In genomic region chr21:44950016-44950326, GRCh38 we compare ENCODE assay signal across 14 cellular contexts. TPM values are rescaled to one million over a fixed set of nuclear protein-coding genes. Genes with fewer than 3 reads are reported as not detected.
DNase-seq lines count a peak whose midpoint lies in the region; ATAC-seq and TF ChIP-seq lines count a peak whose summit lies in the region.
"Had no signal": no experiment of that assay in that cellular context is flagged by ENCODE, and none has a peak within 500 bp of the region (broad histone marks: within the 10 kb centered on the region; RNA-seq: fewer than 3 reads in every experiment).

No MANE protein-coding gene starts in this region.

- POLR2A ChIA-PET in CD4-positive, alpha-beta T cell (lab: Charles Lee): interaction anchor here (1.1 to 1.2 kb wide), 2 partner anchors 15 to 179 kb away, joined by 3 read pairs; no protein-coding TSS in a partner anchor

- no peak overlapping the region for H3K4me3 Mint-ChIP-seq in CD4-positive, alpha-beta T cell
- no peak overlapping the region for H3K4me3 Mint-ChIP-seq in endodermal cell
- H3K4me3 Mint-ChIP-seq: activated naive CD8-positive, alpha-beta T cell treated with anti-CD3 and anti-CD28 coated beads, Interleukin-2, amount 50 U/mL, for 24 hours; activated T-cell treated with anti-CD3 and anti-CD28 coated beads, Interleukin-2, amount 50 U/mL, for 72 hours had no signal

- H3K4me1 Mint-ChIP-seq in CD4-positive, alpha-beta T cell (ENCODE audit: low read depth): peaks cover 5% of the 10 kb centered on the region
- H3K4me1 Mint-ChIP-seq in endodermal cell: no peaks in the 10 kb centered on the region

- no peak for ATAC-seq in CD4-positive, alpha-beta T cell (ENCODE audit: poor library complexity)

- H3K36me3 ChIP-seq in skeletal muscle tissue (ENCODE audit: control insufficient read depth in 3 of 3, insufficient read depth in 3 of 3, low read length in 3 of 3) (peaks cover 4 to 8% (median 5%) of the 10 kb centered on the region in 3 donors), endodermal cell (ENCODE audit: control insufficient read depth, insufficient read depth, low read length) (peaks cover 17% of the 10 kb centered on the region)

- WGBS in endodermal cell (ENCODE audit: insufficient coverage in 1 of 2, insufficient read length in 1 of 2), 2 experiments: 17 to 59% methylated on average over 1 of the region's 1 CpG

- peaks cover 34% of the 10 kb centered on the region for H3K36me3 Mint-ChIP-seq in CD4-positive, alpha-beta T cell (ENCODE audit: low read depth)
- H3K36me3 Mint-ChIP-seq in endodermal cell (ENCODE audit: low read depth): peaks cover 11% of the 10 kb centered on the region

- no peaks in the 10 kb centered on the region for H3K9me3 ChIP-seq in CD4-positive, alpha-beta T cell (ENCODE audit: control insufficient read depth, low read length)
- H3K9me3 ChIP-seq in skeletal muscle tissue (ENCODE audit: control insufficient read depth in 3 of 3, low read length in 3 of 3): no peaks in the 10 kb centered on the region
- no peaks in the 10 kb centered on the region for H3K9me3 ChIP-seq in endodermal cell (ENCODE audit: control insufficient read depth, low read length)
- H3K9me3 ChIP-seq: HAP-1 had no signal

- H3K9ac ChIP-seq in skeletal muscle tissue (ENCODE audit: low read depth in 1 of 3, low read length in 3 of 3) (no peak overlapping the region), endodermal cell (ENCODE audit: extremely low read depth, low read length, poor library complexity, severe bottlenecking) (no peak overlapping the region)

- intact Hi-C loops in CD4-positive, alpha-beta T cell (cut with DNase I, micrococcal nuclease): loop anchor here in 1 of 2 experiments (10.0 kb wide), 1 partner anchor 495 kb away; no protein-coding TSS in a partner anchor

- H3K27ac Mint-ChIP-seq in CD4-positive, alpha-beta T cell: no peak overlapping the region
- H3K27ac Mint-ChIP-seq in endodermal cell: no peak overlapping the region
- H3K27ac Mint-ChIP-seq: activated naive CD8-positive, alpha-beta T cell treated with anti-CD3 and anti-CD28 coated beads, Interleukin-2, amount 50 U/mL, for 24 hours; activated T-cell treated with anti-CD3 and anti-CD28 coated beads, Interleukin-2, amount 50 U/mL, for 72 hours had no signal

- H3K27me3 Mint-ChIP-seq in CD4-positive, alpha-beta T cell: no peaks in the 10 kb centered on the region
- no peaks in the 10 kb centered on the region for H3K27me3 Mint-ChIP-seq in endodermal cell (ENCODE audit: insufficient read depth)
- H3K27me3 Mint-ChIP-seq: activated naive CD8-positive, alpha-beta T cell treated with anti-CD3 and anti-CD28 coated beads, Interleukin-2, amount 50 U/mL, for 24 hours had no signal

- no peaks in the 10 kb centered on the region for H3K9me3 Mint-ChIP-seq in CD4-positive, alpha-beta T cell
- H3K9me3 Mint-ChIP-seq in endodermal cell: no peaks in the 10 kb centered on the region
- H3K9me3 Mint-ChIP-seq: activated naive CD8-positive, alpha-beta T cell treated with anti-CD3 and anti-CD28 coated beads, Interleukin-2, amount 50 U/mL, for 24 hours; activated T-cell treated with anti-CD3 and anti-CD28 coated beads, Interleukin-2, amount 50 U/mL, for 72 hours had no signal

- CTCF ChIA-PET in CD4-positive, alpha-beta T cell (lab: Charles Lee): interaction anchor here (0.7 to 1.4 kb wide), 10 partner anchors 9 to 261 kb away, joined by 3 to 35 read pairs (median 4); no protein-coding TSS in a partner anchor

- H3K27ac ChIP-seq in CD4-positive, alpha-beta T cell (ENCODE audit: low read depth, low read length): no peak overlapping the region
- H3K27ac ChIP-seq in coronary artery (peak overlapping the region; percentile 91 to 92), skeletal muscle tissue (ENCODE audit: low read depth, low read length) (peak overlapping the region; percentile 7), endodermal cell (ENCODE audit: low read depth, low read length) (no peak overlapping the region)

- no peaks in the 10 kb centered on the region for H3K27me3 ChIP-seq in CD4-positive, alpha-beta T cell (ENCODE audit: control insufficient read depth, insufficient read depth, low read length)
- H3K27me3 ChIP-seq in skeletal muscle tissue (ENCODE audit: control insufficient read depth in 3 of 3, insufficient read depth in 3 of 3, low read length in 3 of 3) (no peaks in the 10 kb centered on the region), endodermal cell (ENCODE audit: control insufficient read depth, insufficient read depth, low read length, poor library complexity, severe bottlenecking) (no peaks in the 10 kb centered on the region)

- TF ChIP-seq CTCF in CD4-positive, alpha-beta T cell (IDR thresholded peaks at IDR 0.05): peak; percentile 65
- 0 out of 2 replicates have a peak, but pooled peaks have one; percentile 9 for TF ChIP-seq CTCF in LNCAP (IDR thresholded peaks at IDR 0.05)
- no peak for TF ChIP-seq CTCF in coronary artery (IDR thresholded peaks at IDR 0.05)
- no peak for TF ChIP-seq CTCF in endodermal cell (conservative IDR thresholded peaks at IDR 0.05)

- DNase-seq in CD4-positive, alpha-beta T cell: peak in 1 of 10 experiments; percentile 3
- DNase-seq in coronary artery (ENCODE audit: low spot score): no peak
- no peak for DNase-seq in erythroblast (lab: John Stamatoyannopoulos, UW)
- DNase-seq in SW480 (ENCODE audit: low spot score): no peak
- DNase-seq in endodermal cell: no peak
- DNase-seq: DMS 273 treated with DMSO at 0.1 percent for 48 hours, NCI-H1436 treated with DMSO at 0.1 percent for 48 hours, NCI-H2227 treated with DMSO at 0.1 percent for 48 hours had no signal

- TF ChIP-seq POLR2A in erythroblast (IDR thresholded peaks at IDR 0.05; ENCODE audit: low read length): no peak

- H3K4me3 ChIP-seq in coronary artery (no peak overlapping the region), skeletal muscle tissue (ENCODE audit: low read length in 3 of 3) (no peak overlapping the region), endodermal cell (ENCODE audit: low read length) (no peak overlapping the region)
- H3K4me3 ChIP-seq: HAP-1 had no signal

- peaks cover 54 to 84% (median 75%) of the 10 kb centered on the region in 3 donors for H3K4me1 ChIP-seq in skeletal muscle tissue (ENCODE audit: control insufficient read depth in 3 of 3, insufficient read depth in 3 of 3, low read length in 3 of 3)
- no peaks in the 10 kb centered on the region for H3K4me1 ChIP-seq in endodermal cell (ENCODE audit: control insufficient read depth, insufficient read depth, low read length)
- H3K4me1 ChIP-seq: HAP-1 had no signal

RNA-seq across cellular contexts. Expression of gene SLX9, which starts 10.1 kb away (rescaled TPM):
- 1 to 10 TPM; 7.7 to 9.1 TPM for total RNA-seq in CD4-positive, alpha-beta T cell
- total RNA-seq in skeletal muscle tissue: 10.4 TPM
- total RNA-seq in endodermal cell: 10 to 100 TPM; 38.0 to 48.9 TPM
- polyA plus RNA-seq in endodermal cell (2013, experiment 1 of 2): 27.9 TPM
- polyA plus RNA-seq in endodermal cell (2013, experiment 2 of 2): 24.0 TPM

RNA-seq across cellular contexts. Expression of gene ITGB2, which starts 29.3 kb away (rescaled TPM):
- 100 to 1,000 TPM; 283 to 284 TPM for total RNA-seq in CD4-positive, alpha-beta T cell
- total RNA-seq in skeletal muscle tissue (19.8 TPM), endodermal cell (1 to 10 TPM; 1.6 to 2.3 TPM)
- polyA plus RNA-seq in endodermal cell (2013, experiment 1 of 2): 0.36 TPM
- 0.54 TPM for polyA plus RNA-seq in endodermal cell (2013, experiment 2 of 2)
- polyA plus RNA-seq: BJ had no signal

Comparison
In these comparisons a context has a peak if more than half of its experiments do, and no peak if none do; other contexts are left out.
1. H3K27ac ChIP-seq: peak in coronary artery (2 of 2) and skeletal muscle tissue (single experiment); none in CD4-positive, alpha-beta T cell (single experiment) and endodermal cell (single experiment).
2. CTCF ChIP-seq: peak in CD4-positive, alpha-beta T cell (single experiment) and LNCAP (single experiment); none in coronary artery (single experiment) and endodermal cell (single experiment).
3. RNA of gene ITGB2, which starts 29.3 kb away (total RNA-seq): 283 to 284 TPM in CD4-positive, alpha-beta T cell; 19.8 TPM in skeletal muscle tissue (single experiment) and 1.6 to 2.3 TPM in endodermal cell; every median in the first group is over 10 times any median in the second.